1 cellular context compared by ENCODE assay signal in the genomic region with DNA sequence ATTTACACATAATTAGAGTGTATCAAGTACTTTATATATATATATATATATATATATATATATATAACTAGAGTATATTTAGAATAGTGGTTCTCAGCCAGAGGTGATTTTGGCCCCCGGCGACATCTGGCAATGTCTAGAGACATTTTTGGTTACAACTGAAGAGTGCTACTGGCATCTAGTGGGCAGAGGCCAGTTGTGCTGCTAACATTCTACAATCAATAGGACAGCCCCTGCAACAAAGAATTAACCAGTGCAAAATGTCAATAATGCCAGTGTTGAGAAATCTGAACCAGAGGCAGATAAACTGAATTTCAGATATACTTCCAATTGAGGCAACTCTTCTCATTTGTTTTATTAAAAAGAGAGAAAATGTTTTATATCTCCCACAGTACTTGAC.
TF ChIP-seq lines count a peak whose summit lies in the region.

No MANE protein-coding gene starts in this region.

TF ChIP-seq in GM12878, 131 proteins besides CTCF, POLR2A, EP300 and RAD21 (continued from another document):
- TF ChIP-seq, protein P1, sequence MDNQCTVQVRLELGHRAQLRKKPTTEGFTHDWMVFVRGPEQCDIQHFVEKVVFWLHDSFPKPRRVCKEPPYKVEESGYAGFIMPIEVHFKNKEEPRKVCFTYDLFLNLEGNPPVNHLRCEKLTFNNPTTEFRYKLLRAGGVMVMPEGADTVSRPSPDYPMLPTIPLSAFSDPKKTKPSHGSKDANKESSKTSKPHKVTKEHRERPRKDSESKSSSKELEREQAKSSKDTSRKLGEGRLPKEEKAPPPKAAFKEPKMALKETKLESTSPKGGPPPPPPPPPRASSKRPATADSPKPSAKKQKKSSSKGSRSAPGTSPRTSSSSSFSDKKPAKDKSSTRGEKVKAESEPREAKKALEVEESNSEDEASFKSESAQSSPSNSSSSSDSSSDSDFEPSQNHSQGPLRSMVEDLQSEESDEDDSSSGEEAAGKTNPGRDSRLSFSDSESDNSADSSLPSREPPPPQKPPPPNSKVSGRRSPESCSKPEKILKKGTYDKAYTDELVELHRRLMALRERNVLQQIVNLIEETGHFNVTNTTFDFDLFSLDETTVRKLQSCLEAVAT (IDR thresholded peaks at IDR 0.05): no peak
- TF ChIP-seq SRF (IDR thresholded peaks at IDR 0.05; ENCODE audit: low read depth in 2 of 2, low read length in 2 of 2): no peak
- no peak for TF ChIP-seq POLR2AphosphoS2 (IDR thresholded peaks at IDR 0.05; ENCODE audit: low read depth, low read length)
- TF ChIP-seq YY1 (IDR thresholded peaks at IDR 0.05; ENCODE audit: low read depth, low read length): 0 out of 2 replicates have a peak, but pooled peaks have one; percentile 14
- TF ChIP-seq SIX5 (IDR thresholded peaks at IDR 0.05; ENCODE audit: low read depth, low read length, severe bottlenecking): no peak
- TF ChIP-seq, protein P2, sequence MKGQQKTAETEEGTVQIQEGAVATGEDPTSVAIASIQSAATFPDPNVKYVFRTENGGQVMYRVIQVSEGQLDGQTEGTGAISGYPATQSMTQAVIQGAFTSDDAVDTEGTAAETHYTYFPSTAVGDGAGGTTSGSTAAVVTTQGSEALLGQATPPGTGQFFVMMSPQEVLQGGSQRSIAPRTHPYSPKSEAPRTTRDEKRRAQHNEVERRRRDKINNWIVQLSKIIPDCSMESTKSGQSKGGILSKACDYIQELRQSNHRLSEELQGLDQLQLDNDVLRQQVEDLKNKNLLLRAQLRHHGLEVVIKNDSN (IDR thresholded peaks at IDR 0.05; ENCODE audit: borderline replicate concordance, extremely low read length, insufficient read depth, low read depth, low read length): no peak
- TF ChIP-seq, protein P3, sequence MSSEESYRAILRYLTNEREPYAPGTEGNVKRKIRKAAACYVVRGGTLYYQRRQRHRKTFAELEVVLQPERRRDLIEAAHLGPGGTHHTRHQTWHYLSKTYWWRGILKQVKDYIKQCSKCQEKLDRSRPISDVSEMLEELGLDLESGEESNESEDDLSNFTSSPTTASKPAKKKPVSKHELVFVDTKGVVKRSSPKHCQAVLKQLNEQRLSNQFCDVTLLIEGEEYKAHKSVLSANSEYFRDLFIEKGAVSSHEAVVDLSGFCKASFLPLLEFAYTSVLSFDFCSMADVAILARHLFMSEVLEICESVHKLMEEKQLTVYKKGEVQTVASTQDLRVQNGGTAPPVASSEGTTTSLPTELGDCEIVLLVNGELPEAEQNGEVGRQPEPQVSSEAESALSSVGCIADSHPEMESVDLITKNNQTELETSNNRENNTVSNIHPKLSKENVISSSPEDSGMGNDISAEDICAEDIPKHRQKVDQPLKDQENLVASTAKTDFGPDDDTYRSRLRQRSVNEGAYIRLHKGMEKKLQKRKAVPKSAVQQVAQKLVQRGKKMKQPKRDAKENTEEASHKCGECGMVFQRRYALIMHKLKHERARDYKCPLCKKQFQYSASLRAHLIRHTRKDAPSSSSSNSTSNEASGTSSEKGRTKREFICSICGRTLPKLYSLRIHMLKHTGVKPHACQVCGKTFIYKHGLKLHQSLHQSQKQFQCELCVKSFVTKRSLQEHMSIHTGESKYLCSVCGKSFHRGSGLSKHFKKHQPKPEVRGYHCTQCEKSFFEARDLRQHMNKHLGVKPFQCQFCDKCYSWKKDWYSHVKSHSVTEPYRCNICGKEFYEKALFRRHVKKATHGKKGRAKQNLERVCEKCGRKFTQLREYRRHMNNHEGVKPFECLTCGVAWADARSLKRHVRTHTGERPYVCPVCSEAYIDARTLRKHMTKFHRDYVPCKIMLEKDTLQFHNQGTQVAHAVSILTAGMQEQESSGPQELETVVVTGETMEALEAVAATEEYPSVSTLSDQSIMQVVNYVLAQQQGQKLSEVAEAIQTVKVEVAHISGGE (CRISPR knock-in tag; IDR thresholded peaks at IDR 0.05): no peak
- TF ChIP-seq MYC (IDR thresholded peaks at IDR 0.05; ENCODE audit: insufficient read depth, insufficient read length, insufficient replicate concordance, low read length, severe bottlenecking): no peak
- no peak for TF ChIP-seq POLR2AphosphoS5 (IDR thresholded peaks at IDR 0.05; ENCODE audit: low read length)
